ENCODE assay signal across 6 cellular contexts in genomic region chr1:68653882-68654281, GRCh38.
"Had no signal": no experiment of that assay in that cellular context is flagged by ENCODE, and none has a peak within 500 bp of the region (broad histone marks: within the 10 kb centered on the region; RNA-seq: fewer than 3 reads in every experiment).

No MANE protein-coding gene starts in this region.

- FAIRE-seq: HTR-8/SVneo, K562 had no signal

- H3K4me2 ChIP-seq: KMS-11 had no signal

- ATAC-seq: K562 had no signal

- H3K4me3 ChIP-seq: K562 had no signal

- H3K9ac ChIP-seq: KMS-11 had no signal

- H3K27ac ChIP-seq: HL-60, KMS-11 had no signal

- DNase-seq: KBM-7, KG1 had no signal
